In the genomic region with DNA sequence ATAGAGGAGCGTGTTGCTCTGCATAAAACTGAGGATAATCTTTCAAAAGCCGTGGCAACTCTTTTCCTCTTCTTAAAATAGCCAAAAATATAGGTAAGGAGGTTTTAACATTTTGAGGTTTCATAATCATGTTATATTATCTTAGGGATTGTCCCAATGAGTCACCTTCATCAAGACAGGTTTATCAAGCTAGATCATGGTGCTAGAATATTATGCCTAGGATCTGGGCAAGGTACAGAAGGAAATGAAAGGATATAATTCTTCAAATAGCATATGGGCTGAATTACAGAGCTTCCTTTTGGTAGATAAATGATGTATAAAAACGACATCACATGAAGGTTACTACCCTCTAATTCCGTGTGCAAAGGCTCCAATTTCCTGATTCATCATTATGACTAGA, we compare ENCODE assay signal across 17 cellular contexts. TPM values are rescaled to one million over a fixed set of nuclear protein-coding genes. Genes with fewer than 3 reads are reported as not detected.
DNase-seq lines count a peak whose midpoint lies in the region; ATAC-seq and TF ChIP-seq lines count a peak whose summit lies in the region.
"Had no signal": no experiment of that assay in that cellular context is flagged by ENCODE, and none has a peak within 500 bp of the region (broad histone marks: within the 10 kb centered on the region; RNA-seq: fewer than 3 reads in every experiment).

No MANE protein-coding gene starts in this region.

- H3K9ac ChIP-seq in skeletal muscle satellite cell (ENCODE audit: low read depth, low read length) = no peak overlapping the region

- H3K9me3 ChIP-seq in skeletal muscle satellite cell (replicated peaks; ENCODE audit: low read length) = no peaks in the 10 kb centered on the region
- no peaks in the 10 kb centered on the region for H3K9me3 ChIP-seq in WERI-Rb-1 (ENCODE audit: severe bottlenecking)

- no peak overlapping the region for H3K4me3 ChIP-seq in fibroblast of mammary gland (ENCODE audit: control insufficient read depth, low read depth, low read length)
- H3K4me3 ChIP-seq in skeletal muscle satellite cell (ENCODE audit: low read length) = no peak overlapping the region
- H3K4me3 ChIP-seq in WERI-Rb-1 (ENCODE audit: low read depth, low read length) = no peak overlapping the region

- H3K27ac ChIP-seq in RWPE1 = no peak overlapping the region
- no peak overlapping the region for H3K27ac ChIP-seq in WERI-Rb-1
- H3K27ac ChIP-seq: 22Rv1, HL-60 had no signal

- peak; percentile 45 for DNase-seq in DMS53 (lab: John Stamatoyannopoulos, UW)
- DNase-seq in DMS53 treated with DMSO at 0.1 percent for 48 hours (lab: John Stamatoyannopoulos, UW; ENCODE audit: unreplicated experiment) = no peak
- peak; percentile 30 for DNase-seq in RWPE1 (ENCODE audit: low spot score)
- peak; percentile 12 for DNase-seq in fibroblast of mammary gland (ENCODE audit: low read depth)
- DNase-seq in GOT3 (lab: John Stamatoyannopoulos, UW) = no peak
- no peak for DNase-seq in activated T-cell treated with anti-CD3 and anti-CD28 coated beads, Interleukin-2, amount 50 U/mL, for 4 hours
- no peak for DNase-seq in WERI-Rb-1
- DNase-seq: GF-D8; Kasumi-1; NCI-H1105 treated with DMSO at 0.1 percent for 48 hours; NCI-H1694; NCI-H2081 treated with DMSO at 0.1 percent for 48 hours; NK-92 treated with Interleukin-12 subunit alpha and Interleukin-12 subunit beta, amount 100 ng/mL, for 24 hours had no signal

- peaks cover 27% of the 10 kb centered on the region for H3K27me3 Mint-ChIP-seq in activated T-cell treated with anti-CD3 and anti-CD28 coated beads, Interleukin-2, amount 50 U/mL, for 4 hours (ENCODE audit: low read depth)

- POLR2A ChIA-PET in RWPE1 (lab: Yijun Ruan, JAX; ENCODE audit: low non-redundant PET) = no interaction called here

- no peaks in the 10 kb centered on the region for H3K36me3 Mint-ChIP-seq in activated T-cell treated with anti-CD3 and anti-CD28 coated beads, Interleukin-2, amount 50 U/mL, for 4 hours (ENCODE audit: insufficient read depth)
- H3K36me3 Mint-ChIP-seq: CD14-positive monocyte had no signal

- H3K36me3 ChIP-seq in skeletal muscle satellite cell (ENCODE audit: insufficient read depth, low read length) = no peaks in the 10 kb centered on the region
- no peaks in the 10 kb centered on the region for H3K36me3 ChIP-seq in WERI-Rb-1

- H3K4me2 ChIP-seq in skeletal muscle satellite cell (ENCODE audit: low read length) = peak overlapping the region; percentile 57

- no peaks in the 10 kb centered on the region for H3K4me1 Mint-ChIP-seq in activated T-cell treated with anti-CD3 and anti-CD28 coated beads, Interleukin-2, amount 50 U/mL, for 4 hours (ENCODE audit: low read depth)
- H3K4me1 Mint-ChIP-seq: CD14-positive monocyte had no signal

- no peak overlapping the region for H3K4me3 Mint-ChIP-seq in activated T-cell treated with anti-CD3 and anti-CD28 coated beads, Interleukin-2, amount 50 U/mL, for 4 hours
- H3K4me3 Mint-ChIP-seq: CD14-positive monocyte had no signal

- peaks cover 12% of the 10 kb centered on the region for H3K4me1 ChIP-seq in skeletal muscle satellite cell (ENCODE audit: control insufficient read depth, insufficient read depth, low read length)

- H3K9me3 Mint-ChIP-seq in activated T-cell treated with anti-CD3 and anti-CD28 coated beads, Interleukin-2, amount 50 U/mL, for 4 hours = no peaks in the 10 kb centered on the region
- H3K9me3 Mint-ChIP-seq: CD14-positive monocyte had no signal

- TF ChIP-seq CTCF in RWPE1 (conservative IDR thresholded peaks at IDR 0.05; ENCODE audit: low read depth) (no peak), fibroblast of mammary gland (conservative IDR thresholded peaks at IDR 0.05; ENCODE audit: control insufficient read depth, insufficient read depth, low read depth, low read length) (no peak), WERI-Rb-1 (IDR thresholded peaks at IDR 0.05; ENCODE audit: low read depth, low read length) (no peak)

- H3K27me3 ChIP-seq in skeletal muscle satellite cell (ENCODE audit: control insufficient read depth, insufficient read depth, low read length) (no peaks in the 10 kb centered on the region), WERI-Rb-1 (ENCODE audit: insufficient read depth, low read depth, severe bottlenecking) (no peaks in the 10 kb centered on the region)

- no peak for ATAC-seq in activated T-cell treated with anti-CD3 and anti-CD28 coated beads, Interleukin-2, amount 50 U/mL, for 4 hours

- CTCF ChIA-PET in RWPE1 (lab: Yijun Ruan, JAX) = no interaction called here

RNA-seq across cellular contexts. Expression of a gene that starts 28.7 kb away (rescaled TPM):
- total RNA-seq in skeletal muscle satellite cell (2012; rRNA removed) = 9.6 and 16.6 TPM in 2 replicates
- 10 to 100 TPM; 26.2 to 31.2 (median 30.7) TPM for total RNA-seq in activated T-cell treated with anti-CD3 and anti-CD28 coated beads, Interleukin-2, amount 50 U/mL, for 4 hours

RNA-seq across cellular contexts. Expression of a gene that starts 56.2 kb away (rescaled TPM):
- total RNA-seq in skeletal muscle satellite cell (2012; rRNA removed) = 14.9 and 18.3 TPM in 2 replicates
- 10 to 100 TPM; 90.5 to 97.5 (median 92.4) TPM for total RNA-seq in activated T-cell treated with anti-CD3 and anti-CD28 coated beads, Interleukin-2, amount 50 U/mL, for 4 hours

Comparison
In these comparisons a context has a peak if more than half of its experiments do, and no peak if none do; other contexts are left out.
1. DNase-seq: peak in DMS53 (single experiment), RWPE1 (single experiment) and fibroblast of mammary gland (single experiment); none in DMS53 treated with DMSO at 0.1 percent for 48 hours (single experiment), GOT3 (single experiment), activated T-cell treated with anti-CD3 and anti-CD28 coated beads, Interleukin-2, amount 50 U/mL, for 4 hours (single experiment) and WERI-Rb-1 (single experiment).